8 cellular contexts compared by ENCODE assay signal in the genomic region with DNA sequence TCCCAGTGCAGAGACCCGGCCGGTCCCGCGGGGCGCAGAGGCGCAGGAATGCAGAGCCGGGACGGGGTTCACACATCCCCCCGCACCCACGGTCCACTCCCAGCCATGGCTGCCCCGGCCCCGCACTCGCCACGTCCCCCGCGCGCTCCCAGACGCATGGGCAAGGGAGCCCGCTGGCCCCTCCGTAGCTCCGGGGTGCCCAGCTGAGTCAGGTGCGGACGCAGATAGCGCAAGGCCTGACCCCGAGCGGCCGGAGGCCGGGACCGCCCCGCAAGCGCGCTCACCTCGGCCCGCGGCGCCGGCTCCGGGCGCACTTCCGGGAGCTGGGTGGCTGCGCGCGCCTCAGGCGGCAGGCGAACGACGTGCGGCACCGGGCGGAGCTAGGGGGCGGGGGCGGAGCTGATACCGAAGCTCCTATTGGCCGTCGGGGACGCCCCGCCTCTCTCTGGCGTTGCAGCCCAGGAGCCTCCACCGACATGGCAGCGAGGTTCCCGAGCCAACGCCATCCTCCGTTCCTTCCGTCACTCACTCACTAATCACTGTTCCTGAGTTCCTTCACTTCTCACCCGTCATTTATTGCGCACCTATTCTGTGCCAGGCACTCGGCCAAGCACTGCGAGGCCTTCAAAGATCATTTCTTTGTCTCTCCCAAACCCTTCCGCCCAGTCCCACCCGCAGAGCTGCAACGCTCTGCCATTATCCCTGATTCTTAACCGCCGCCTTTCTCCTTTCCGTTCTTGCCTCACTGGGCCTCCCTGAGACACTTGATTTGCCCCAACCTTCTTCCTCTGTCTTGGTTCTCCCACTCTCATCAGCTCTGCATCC. TPM values are rescaled to one million over a fixed set of nuclear protein-coding genes. Genes with fewer than 3 reads are reported as not detected.
DNase-seq lines count a peak whose midpoint lies in the region; ATAC-seq and TF ChIP-seq lines count a peak whose summit lies in the region.

A gene with protein sequence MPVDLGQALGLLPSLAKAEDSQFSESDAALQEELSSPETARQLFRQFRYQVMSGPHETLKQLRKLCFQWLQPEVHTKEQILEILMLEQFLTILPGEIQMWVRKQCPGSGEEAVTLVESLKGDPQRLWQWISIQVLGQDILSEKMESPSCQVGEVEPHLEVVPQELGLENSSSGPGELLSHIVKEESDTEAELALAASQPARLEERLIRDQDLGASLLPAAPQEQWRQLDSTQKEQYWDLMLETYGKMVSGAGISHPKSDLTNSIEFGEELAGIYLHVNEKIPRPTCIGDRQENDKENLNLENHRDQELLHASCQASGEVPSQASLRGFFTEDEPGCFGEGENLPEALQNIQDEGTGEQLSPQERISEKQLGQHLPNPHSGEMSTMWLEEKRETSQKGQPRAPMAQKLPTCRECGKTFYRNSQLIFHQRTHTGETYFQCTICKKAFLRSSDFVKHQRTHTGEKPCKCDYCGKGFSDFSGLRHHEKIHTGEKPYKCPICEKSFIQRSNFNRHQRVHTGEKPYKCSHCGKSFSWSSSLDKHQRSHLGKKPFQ (minus strand): TSS at position 329 of the 825 bp plus-strand sequence. CDS start 4,646 bp downstream, outside the sequence.

- peaks cover 11% of the 10 kb centered on the region; the same call in 1 of the 2 replicates for H3K4me1 ChIP-seq in HUES64 (ENCODE audit: insufficient read depth, low read length)
- H3K4me1 ChIP-seq in OCI-LY3 (ENCODE audit: low read length): 0 out of 2 replicates have a peak, but pooled peaks cover 5% of the 10 kb centered on the region
- peaks cover 0 to 5% of the 10 kb centered on the region in 2 donors for H3K4me1 ChIP-seq in mucosa of rectum (ENCODE audit: control insufficient read depth in 2 of 2, insufficient read depth in 2 of 2, low read length in 2 of 2)

- H3K9ac ChIP-seq in HUES64 (ENCODE audit: low read depth, low read length): peak within 1 kb of the TSS; percentile 83
- H3K9ac ChIP-seq in OCI-LY3 (ENCODE audit: low read length): peak within 1 kb of the TSS; percentile 81
- H3K9ac ChIP-seq in mucosa of rectum (ENCODE audit: low read depth in 1 of 2, low read length in 2 of 2): peak within 1 kb of the TSS; percentile 82 to 97

- peak; percentile 96 for DNase-seq in DMS 273 (lab: John Stamatoyannopoulos, UW; ENCODE audit: unreplicated experiment)
- peak; percentile 94 for DNase-seq in activated T-cell treated with anti-CD3 and anti-CD28 coated beads for 24 hours (ENCODE audit: low read depth)
- DNase-seq in epithelial cell of prostate (ENCODE audit: low read depth, low spot score): peak; percentile 70
- peak; percentile 82 to 93 for DNase-seq in stimulated activated CD8-positive, alpha-beta memory T cell treated with anti-CD3 and anti-CD28 coated beads, Interleukin-4, amount 100 ng/mL, for 4 hours (ENCODE audit: low read depth in 2 of 2, low spot score in 1 of 2)

- no peaks in the 10 kb centered on the region; the same call in 1 of the 2 replicates for H3K79me2 ChIP-seq in OCI-LY3 (ENCODE audit: low read length)

- no peaks in the 10 kb centered on the region for H3K9me3 ChIP-seq in HUES64 (ENCODE audit: insufficient read depth, low read depth, low read length)
- H3K9me3 ChIP-seq in OCI-LY3 (ENCODE audit: insufficient read depth, low read length): no peaks in the 10 kb centered on the region
- no peaks in the 10 kb centered on the region for H3K9me3 ChIP-seq in mucosa of rectum (ENCODE audit: control insufficient read depth in 2 of 2, low read length in 2 of 2)

- under 1% methylated on average over 74 of the region's 74 CpGs for WGBS in HUES64

- peak within 1 kb of the TSS; percentile 92 for H3K4me2 ChIP-seq in OCI-LY3 (ENCODE audit: low read length)

- H4K20me1 ChIP-seq in OCI-LY3 (ENCODE audit: insufficient read depth, low read length): no peaks in the 10 kb centered on the region

- H3K27ac ChIP-seq in HUES64 (ENCODE audit: low read depth, low read length) (peak within 1 kb of the TSS; percentile 89), OCI-LY3 (ENCODE audit: low read length) (peak within 1 kb of the TSS; percentile 52), epithelial cell of prostate (peak within 1 kb of the TSS; percentile 77), mucosa of rectum (ENCODE audit: low read depth in 2 of 2, low read length in 2 of 2) (peak within 1 kb of the TSS; percentile 95 to 97)

- H3K27me3 ChIP-seq in HUES64 (ENCODE audit: insufficient read depth, low read length) (no peaks in the 10 kb centered on the region), OCI-LY3 (ENCODE audit: low read depth, low read length) (no peaks in the 10 kb centered on the region), mucosa of rectum (ENCODE audit: control insufficient read depth in 2 of 2, insufficient read depth in 2 of 2, low read length in 2 of 2) (no peaks in the 10 kb centered on the region)

- TF ChIP-seq CTCF in OCI-LY3 (IDR thresholded peaks at IDR 0.05; ENCODE audit: low read depth, low read length): no peak

- peak within 1 kb of the TSS; percentile 99 for H2AFZ ChIP-seq in OCI-LY3 (ENCODE audit: low read depth, low read length)

- H3K4me3 ChIP-seq in HUES64 (ENCODE audit: low read length) (peak within 1 kb of the TSS; percentile 91), OCI-LY3 (ENCODE audit: low read length) (peak within 1 kb of the TSS; percentile 92), mucosa of rectum (ENCODE audit: low read length in 2 of 2) (peak within 1 kb of the TSS; percentile 95 to 97)

- ATAC-seq in GM21515 (IDR thresholded peaks at IDR 0.05; ENCODE audit: unreplicated experiment): peak; percentile 99

- H3K36me3 ChIP-seq in HUES64 (ENCODE audit: insufficient read depth, low read length) (peaks cover 4% of the 10 kb centered on the region), OCI-LY3 (replicated peaks; ENCODE audit: low read depth, low read length) (no peaks in the 10 kb centered on the region), mucosa of rectum (ENCODE audit: control insufficient read depth in 2 of 2, insufficient read depth in 2 of 2, low read length in 2 of 2) (no peaks in the 10 kb centered on the region)

RNA-seq across cellular contexts. Expression of the gene that starts here (rescaled TPM):
- 5.4 TPM for polyA plus RNA-seq in HUES64 (2013, experiment 1 of 2)
- polyA plus RNA-seq in HUES64 (2013, experiment 2 of 2): 8.4 TPM

Comparison
In these comparisons a context has a peak if more than half of its experiments do, and no peak if none do; other contexts are left out.
1. Peak in every context shown above with its lines: DNase-seq, ATAC-seq, H3K4me3 ChIP-seq and H3K27ac ChIP-seq.